24 cellular contexts compared by ENCODE assay signal in genomic region chr11:65981101-65981740, GRCh38. TPM values are rescaled to one million over a fixed set of nuclear protein-coding genes. Genes with fewer than 3 reads are reported as not detected.
DNase-seq lines count a peak whose midpoint lies in the region; ATAC-seq, FAIRE-seq and TF ChIP-seq lines count a peak whose summit lies in the region.
"Had no signal": no experiment of that assay in that cellular context is flagged by ENCODE, and none has a peak within 500 bp of the region (broad histone marks: within the 10 kb centered on the region; RNA-seq: fewer than 3 reads in every experiment).

No MANE protein-coding gene starts in this region.

- intact Hi-C loops in activated CD4-positive, alpha-beta T cell treated with anti-CD3 and anti-CD28 coated beads, Interleukin-2, amount 10 ng/mL, durations not matched to agents 24 days and 14 days (cut with micrococcal nuclease): no loop called here
- intact Hi-C loops in K562 (cut with micrococcal nuclease): loop anchor here (10.0 kb wide), 1 partner anchor 196 kb away; the partner anchor contains the start of genes AP5B1 and OVOL1
- intact Hi-C loops in sigmoid colon (cut with DNase I): loop anchor here (10.0 kb wide), 1 partner anchor 276 kb away; no protein-coding TSS in a partner anchor

- peak overlapping the region in 1 of 2 experiments; percentile 71; a peak in 2 of 4 replicates for H3K9ac ChIP-seq in K562 (ENCODE audit: insufficient read depth in 1 of 2, low read depth in 2 of 2, low read length in 2 of 2)

- no peaks in the 10 kb centered on the region for H3K79me2 ChIP-seq in K562 (ENCODE audit: control insufficient read depth, insufficient read depth, low read length)

- no peaks in the 10 kb centered on the region for H3K27me3 Mint-ChIP-seq in activated CD4-positive, alpha-beta T cell treated with anti-CD3 and anti-CD28 coated beads, Interleukin-2, amount 10 ng/mL, durations not matched to agents 24 days and 14 days
- H3K27me3 Mint-ChIP-seq: activated CD4-positive, alpha-beta T cell treated with anti-CD3 and anti-CD28 coated beads for 36 hours; activated naive CD8-positive, alpha-beta T cell treated with anti-CD3 and anti-CD28 coated beads, Interleukin-2, amount 50 U/mL, for 24 hours had no signal

- peaks cover 32% of the 10 kb centered on the region; the same call in 2 of the 3 replicates for H3K36me3 ChIP-seq in K562 (ENCODE audit: control insufficient read depth, insufficient read depth, low read length)
- H3K36me3 ChIP-seq in sigmoid colon: peaks cover 27 to 37% (median 29%) of the 10 kb centered on the region in 4 donors

- H4K20me1 ChIP-seq in K562 (replicated peaks; ENCODE audit: control insufficient read depth, insufficient read depth, low read length): no peaks in the 10 kb centered on the region

- H3K27me3 ChIP-seq in K562 (ENCODE audit: control insufficient read depth in 2 of 2, insufficient read depth in 2 of 2, low read length in 2 of 2) (no peaks in the 10 kb centered on the region), sigmoid colon (no peaks in the 10 kb centered on the region)
- H3K27me3 ChIP-seq: BE2C, body of pancreas had no signal

- in situ Hi-C loops in K562 (cut with MboI): no loop called here

- peaks cover 5% of the 10 kb centered on the region for H3K4me1 Mint-ChIP-seq in activated CD4-positive, alpha-beta T cell treated with anti-CD3 and anti-CD28 coated beads, Interleukin-2, amount 10 ng/mL, durations not matched to agents 24 days and 14 days
- H3K4me1 Mint-ChIP-seq: activated CD4-positive, alpha-beta T cell treated with anti-CD3 and anti-CD28 coated beads for 36 hours; activated naive CD8-positive, alpha-beta T cell treated with anti-CD3 and anti-CD28 coated beads, Interleukin-2, amount 50 U/mL, for 24 hours; endodermal cell had no signal

- WGBS in K562 (ENCODE audit: insufficient coverage, low coverage, missing lambda C conversion rate): 77% methylated on average over 9 of the region's 12 CpGs
- WGBS in sigmoid colon, 2 donors: 81 to 84% methylated on average over 12 of the region's 12 CpGs

- H3K4me2 ChIP-seq in K562 (ENCODE audit: insufficient read depth, low read length): no peak overlapping the region

- H3K9me3 ChIP-seq in K562 (replicated peaks; ENCODE audit: control insufficient read depth, insufficient read depth, low read depth, low read length) (no peaks in the 10 kb centered on the region), sigmoid colon (no peaks in the 10 kb centered on the region)
- H3K9me3 ChIP-seq: BE2C, body of pancreas had no signal

- CTCF ChIA-PET in K562 (lab: Yijun Ruan, JAX; ENCODE audit: low intra/inter-chr PET ratio): no interaction called here

- no peak overlapping the region for H3K4me3 Mint-ChIP-seq in activated CD4-positive, alpha-beta T cell treated with anti-CD3 and anti-CD28 coated beads, Interleukin-2, amount 10 ng/mL, durations not matched to agents 24 days and 14 days
- H3K4me3 Mint-ChIP-seq: activated CD4-positive, alpha-beta T cell treated with anti-CD3 and anti-CD28 coated beads for 36 hours; activated naive CD8-positive, alpha-beta T cell treated with anti-CD3 and anti-CD28 coated beads, Interleukin-2, amount 50 U/mL, for 24 hours; endodermal cell had no signal

- H3K36me3 Mint-ChIP-seq in activated CD4-positive, alpha-beta T cell treated with anti-CD3 and anti-CD28 coated beads, Interleukin-2, amount 10 ng/mL, durations not matched to agents 24 days and 14 days (ENCODE audit: low read depth): peaks cover 22% of the 10 kb centered on the region

- H3K4me3 ChIP-seq in K562 (no peak overlapping the region), sigmoid colon (no peak overlapping the region)
- H3K4me3 ChIP-seq: body of pancreas had no signal

- DNase-seq in activated CD4-positive, alpha-beta T cell treated with anti-CD3 and anti-CD28 coated beads, Interleukin-2, amount 10 ng/mL, durations not matched to agents 24 days and 14 days: no peak
- DNase-seq in activated CD4-positive, alpha-beta T cell treated with anti-CD3 and anti-CD28 coated beads for 1 hour: no peak
- DNase-seq in K562 (ENCODE audit: extremely low read depth in 1 of 4, low spot score in 3 of 4) (no peak), sigmoid colon (peak; percentile 47), AG20443 (ENCODE audit: low spot score) (no peak)
- DNase-seq: activated CD4-positive, alpha-beta T cell treated with anti-CD3 and anti-CD28 coated beads for 36 hours; activated CD8-positive, alpha-beta memory T cell treated with anti-CD3 and anti-CD28 coated beads, Interleukin-2, amount 50 U/mL, for 48 hours; activated naive CD8-positive, alpha-beta T cell treated with anti-CD3 and anti-CD28 coated beads, Interleukin-2, amount 50 U/mL, for 24 hours; BE2C; body of pancreas; endodermal cell; kidney glomerular epithelial cell; NCI-H1417; NCI-H2107; NCI-H510A; right cardiac atrium; SW 1271 had no signal

- TF ChIP-seq CTCF in K562 (IDR thresholded peaks at IDR 0.05 in 2 of 3, conservative IDR thresholded peaks at IDR 0.05 in 1 of 3; ENCODE audit: insufficient read depth in 2 of 3, low read depth in 1 of 3, low read length in 3 of 3): no peak
- no peak for TF ChIP-seq CTCF in sigmoid colon (IDR thresholded peaks at IDR 0.05)

- peaks cover 0 to 24% of the 10 kb centered on the region in 2 experiments; a peak in 2 of 5 replicates for H3K4me1 ChIP-seq in K562 (replicated peaks in 1 of 2; ENCODE audit: control insufficient read depth in 2 of 2, insufficient read depth in 2 of 2, low read length in 2 of 2)
- H3K4me1 ChIP-seq in sigmoid colon: no peaks in the 10 kb centered on the region
- H3K4me1 ChIP-seq: BE2C, body of pancreas had no signal

- H3K27ac Mint-ChIP-seq in activated CD4-positive, alpha-beta T cell treated with anti-CD3 and anti-CD28 coated beads, Interleukin-2, amount 10 ng/mL, durations not matched to agents 24 days and 14 days: peak overlapping the region; percentile 6
- H3K27ac Mint-ChIP-seq: activated CD4-positive, alpha-beta T cell treated with anti-CD3 and anti-CD28 coated beads for 36 hours; activated naive CD8-positive, alpha-beta T cell treated with anti-CD3 and anti-CD28 coated beads, Interleukin-2, amount 50 U/mL, for 24 hours; endodermal cell had no signal

- BruUV-seq in K562 (replicated peaks; lab: Mats Ljungman, UMichigan): no TSS peak

- H3K9me3 Mint-ChIP-seq in activated CD4-positive, alpha-beta T cell treated with anti-CD3 and anti-CD28 coated beads, Interleukin-2, amount 10 ng/mL, durations not matched to agents 24 days and 14 days: no peaks in the 10 kb centered on the region
- H3K9me3 Mint-ChIP-seq: activated naive CD8-positive, alpha-beta T cell treated with anti-CD3 and anti-CD28 coated beads, Interleukin-2, amount 50 U/mL, for 24 hours; endodermal cell had no signal

- no peak overlapping the region for H3K27ac ChIP-seq in K562 (ENCODE audit: extremely low read depth, low read depth, low read length)
- H3K27ac ChIP-seq in sigmoid colon: no peak overlapping the region
- H3K27ac ChIP-seq: 22Rv1 had no signal

- POLR2A ChIA-PET in K562 (lab: Yijun Ruan, JAX): interaction anchor here (0.5 to 1.5 kb wide), 5 partner anchors 87 to 204 kb away, joined by 3 to 5 read pairs (median 3); partner anchors contain the start of genes CCDC85B and FIBP

- no peak for FAIRE-seq in K562 (lab: Jason Lieb, UNC)
- FAIRE-seq: colon had no signal

- TF ChIP-seq POLR2A in K562 (conservative IDR thresholded peaks at IDR 0.05) (no peak), sigmoid colon (IDR thresholded peaks at IDR 0.05) (no peak)

- ATAC-seq in K562 (no peak), GM21423 (IDR thresholded peaks at IDR 0.05; ENCODE audit: unreplicated experiment) (no peak)
- ATAC-seq: activated CD4-positive, alpha-beta T cell treated with anti-CD3 and anti-CD28 coated beads for 36 hours; body of pancreas had no signal

- H2AFZ ChIP-seq in K562 (ENCODE audit: low read depth, low read length): no peak overlapping the region

- H3K9me1 ChIP-seq in K562 (ENCODE audit: control insufficient read depth, insufficient read depth, low read length): no peaks in the 10 kb centered on the region

- no peak for TF ChIP-seq RAD21 in K562 (CRISPR knock-in tag; conservative IDR thresholded peaks at IDR 0.05 in 1 of 2, IDR thresholded peaks at IDR 0.05 in 1 of 2)

- no peak for TF ChIP-seq EP300 in K562 (IDR thresholded peaks at IDR 0.05; ENCODE audit: low read length)
- TF ChIP-seq EP300 in sigmoid colon (IDR thresholded peaks at IDR 0.05): no peak

RNA-seq across cellular contexts. Expression of gene SART1, which starts 19.7 kb away (rescaled TPM):
- 99.1 and 104 TPM in 2 replicates for total RNA-seq in activated CD4-positive, alpha-beta T cell treated with anti-CD3 and anti-CD28 coated beads, Interleukin-2, amount 10 ng/mL, durations not matched to agents 24 days and 14 days
- 29.6 and 50.6 TPM in 2 replicates for total RNA-seq in K562 (2011; cell fraction: chromatin; rRNA removed; ENCODE audit: low replicate concordance)
- 27.0 and 28.2 TPM in 2 replicates for total RNA-seq in K562 (2011; cell fraction: nucleolus; rRNA removed)
- total RNA-seq in K562 (2011; cell fraction: nucleoplasm; rRNA removed): 29.2 and 31.1 TPM in 2 replicates
- total RNA-seq in K562 (2014; rRNA removed) (84.1 and 124 TPM in 2 replicates), K562 (2014; rRNA removed; fragmentation: Illumina TruSeq; extraction: Trizol) (11.4 and 17.0 TPM in 2 replicates), K562 (2015; rRNA removed; fragmentation: Illumina TruSeq; extraction: Trizol) (31.7 and 32.0 TPM in 2 replicates), K562 (2021) (47.1 and 54.9 TPM in 2 replicates), sigmoid colon (10 to 100 TPM; 33.8 to 38.8 (median 37.0) TPM)
- polyA plus RNA-seq in K562 (2011; rRNA removed) (8.4 and 13.6 TPM in 2 replicates), K562 (2014; fragmentation: Illumina TruSeq; extraction: Trizol) (31.7 and 45.0 TPM in 2 replicates), K562 (2014; fragmentation: Nextera tagmentation; extraction: Ambion mirVana) (1 to 10 TPM; 4.8 to 7.2 TPM), K562 (2014; rRNA removed) (50.5 and 57.6 TPM in 2 replicates), sigmoid colon (10 to 100 TPM; 22.2 to 50.0 (median 26.4) TPM)
- polyA plus RNA-seq in K562 (2011; cell fraction: cytosol; rRNA removed): 9.7 and 11.8 TPM in 2 replicates
- 26.3 and 43.0 TPM in 2 replicates for polyA plus RNA-seq in K562 (2011; cell fraction: nucleus; rRNA removed)
- 46.2 and 56.2 TPM in 2 replicates for polyA plus RNA-seq in K562 (2012)
- polyA minus RNA-seq in K562 (2011; rRNA and poly(A)+ RNA removed): 6.3 and 8.6 TPM in 2 replicates
- 20.6 and 24.6 TPM in 2 replicates for polyA minus RNA-seq in K562 (2011; cell fraction: cytosol; rRNA and poly(A)+ RNA removed)
- polyA minus RNA-seq in K562 (2011; cell fraction: nucleus; rRNA and poly(A)+ RNA removed): 7.9 and 14.9 TPM in 2 replicates

RNA-seq across cellular contexts. Expression of gene EIF1AD, which starts 20.7 kb away (rescaled TPM):
- total RNA-seq in activated CD4-positive, alpha-beta T cell treated with anti-CD3 and anti-CD28 coated beads, Interleukin-2, amount 10 ng/mL, durations not matched to agents 24 days and 14 days: 64.9 and 75.9 TPM in 2 replicates
- total RNA-seq in K562 (2011; cell fraction: chromatin; rRNA removed; ENCODE audit: low replicate concordance): 89.4 and 137 TPM in 2 replicates
- 61.6 and 76.4 TPM in 2 replicates for total RNA-seq in K562 (2011; cell fraction: nucleolus; rRNA removed)
- total RNA-seq in K562 (2011; cell fraction: nucleoplasm; rRNA removed): 76.9 and 106 TPM in 2 replicates
- total RNA-seq in K562 (2014; rRNA removed) (58.7 and 63.5 TPM in 2 replicates), K562 (2014; rRNA removed; fragmentation: Illumina TruSeq; extraction: Trizol) (52.0 and 55.7 TPM in 2 replicates), K562 (2015; rRNA removed; fragmentation: Illumina TruSeq; extraction: Trizol) (54.6 and 57.2 TPM in 2 replicates), K562 (2021) (63.5 and 67.3 TPM in 2 replicates), sigmoid colon (10 to 100 TPM; 19.4 to 23.9 (median 21.1) TPM)
- polyA plus RNA-seq in K562 (2011; rRNA removed) (58.7 TPM in 2 replicates), K562 (2014; fragmentation: Illumina TruSeq; extraction: Trizol) (66.5 and 68.6 TPM in 2 replicates), K562 (2014; fragmentation: Nextera tagmentation; extraction: Ambion mirVana) (10 to 100 TPM; 66.9 to 98.8 TPM), K562 (2014; rRNA removed) (50.1 and 50.9 TPM in 2 replicates), sigmoid colon (10 to 100 TPM; 13.8 to 26.0 (median 14.3) TPM)
- 56.6 and 67.7 TPM in 2 replicates for polyA plus RNA-seq in K562 (2011; cell fraction: cytosol; rRNA removed)
- polyA plus RNA-seq in K562 (2011; cell fraction: nucleus; rRNA removed): 46.7 and 60.3 TPM in 2 replicates
- polyA plus RNA-seq in K562 (2012): 28.4 and 45.6 TPM in 2 replicates
- 99.4 and 103 TPM in 2 replicates for polyA minus RNA-seq in K562 (2011; rRNA and poly(A)+ RNA removed)
- polyA minus RNA-seq in K562 (2011; cell fraction: cytosol; rRNA and poly(A)+ RNA removed): 45.2 and 46.6 TPM in 2 replicates
- polyA minus RNA-seq in K562 (2011; cell fraction: nucleus; rRNA and poly(A)+ RNA removed): 27.7 and 37.1 TPM in 2 replicates

RNA-seq across cellular contexts. Expression of gene BANF1, which starts 21.1 kb away (rescaled TPM):
- total RNA-seq in activated CD4-positive, alpha-beta T cell treated with anti-CD3 and anti-CD28 coated beads, Interleukin-2, amount 10 ng/mL, durations not matched to agents 24 days and 14 days: 291 and 298 TPM in 2 replicates
- total RNA-seq in K562 (2011; cell fraction: chromatin; rRNA removed; ENCODE audit: low replicate concordance): 25.3 and 48.9 TPM in 2 replicates
- total RNA-seq in K562 (2011; cell fraction: nucleolus; rRNA removed): 39.3 and 51.5 TPM in 2 replicates
- 50.8 and 78.0 TPM in 2 replicates for total RNA-seq in K562 (2011; cell fraction: nucleoplasm; rRNA removed)
- total RNA-seq in K562 (2014; rRNA removed) (108 and 137 TPM in 2 replicates), K562 (2014; rRNA removed; fragmentation: Illumina TruSeq; extraction: Trizol) (123 and 126 TPM in 2 replicates), K562 (2015; rRNA removed; fragmentation: Illumina TruSeq; extraction: Trizol) (117 and 123 TPM in 2 replicates), K562 (2021) (285 and 295 TPM in 2 replicates), sigmoid colon (10 to 100 TPM; 40.4 to 76.4 (median 50.5) TPM)
- polyA plus RNA-seq in K562 (2011; rRNA removed) (160 and 218 TPM in 2 replicates), K562 (2014; fragmentation: Illumina TruSeq; extraction: Trizol) (413 and 508 TPM in 2 replicates), K562 (2014; fragmentation: Nextera tagmentation; extraction: Ambion mirVana) (100 to 1,000 TPM; 631 to 651 TPM), K562 (2014; rRNA removed) (226 and 263 TPM in 2 replicates), sigmoid colon (100 to 1,000 TPM; 113 to 150 (median 130) TPM)
- 292 and 374 TPM in 2 replicates for polyA plus RNA-seq in K562 (2011; cell fraction: cytosol; rRNA removed)
- polyA plus RNA-seq in K562 (2011; cell fraction: nucleus; rRNA removed): 107 and 151 TPM in 2 replicates
- polyA plus RNA-seq in K562 (2012): 188 and 324 TPM in 2 replicates
- 92.4 and 96.0 TPM in 2 replicates for polyA minus RNA-seq in K562 (2011; rRNA and poly(A)+ RNA removed)
- polyA minus RNA-seq in K562 (2011; cell fraction: cytosol; rRNA and poly(A)+ RNA removed): 40.0 and 64.2 TPM in 2 replicates
- 18.3 and 29.5 TPM in 2 replicates for polyA minus RNA-seq in K562 (2011; cell fraction: nucleus; rRNA and poly(A)+ RNA removed)

RNA-seq across cellular contexts. Expression of gene CST6, which starts 30.6 kb away (rescaled TPM):
- 0.45 and 1.5 TPM in 2 replicates for total RNA-seq in activated CD4-positive, alpha-beta T cell treated with anti-CD3 and anti-CD28 coated beads, Interleukin-2, amount 10 ng/mL, durations not matched to agents 24 days and 14 days
- total RNA-seq in K562 (2011; cell fraction: chromatin; rRNA removed; ENCODE audit: low replicate concordance): not detected in 2 replicates
- not detected in 2 replicates for total RNA-seq in K562 (2011; cell fraction: nucleolus; rRNA removed)
- total RNA-seq in K562 (2011; cell fraction: nucleoplasm; rRNA removed): not detected in 2 replicates
- total RNA-seq in K562 (2014; rRNA removed) (not detected in 2 replicates), K562 (2014; rRNA removed; fragmentation: Illumina TruSeq; extraction: Trizol) (not detected in 2 replicates), K562 (2015; rRNA removed; fragmentation: Illumina TruSeq; extraction: Trizol) (not detected in 2 replicates), K562 (2021) (not detected in 2 replicates), sigmoid colon (not detected)
- polyA plus RNA-seq in K562 (2011; rRNA removed) (not detected in 2 replicates), K562 (2014; fragmentation: Illumina TruSeq; extraction: Trizol) (not detected in 2 replicates), K562 (2014; fragmentation: Nextera tagmentation; extraction: Ambion mirVana) (not detected), K562 (2014; rRNA removed) (not detected in 2 replicates), sigmoid colon (1 to 10 TPM in 1 of 3 donors, under 1 TPM in 1, not detected in 1; 0.10 to 1.2 TPM)
- polyA plus RNA-seq in K562 (2011; cell fraction: cytosol; rRNA removed): not detected in 2 replicates
- polyA plus RNA-seq in K562 (2011; cell fraction: nucleus; rRNA removed): not detected in 2 replicates
- not detected in 2 replicates for polyA plus RNA-seq in K562 (2012)
- polyA minus RNA-seq in K562 (2011; rRNA and poly(A)+ RNA removed): not detected in 2 replicates
- polyA minus RNA-seq in K562 (2011; cell fraction: cytosol; rRNA and poly(A)+ RNA removed): not detected in 2 replicates
- not detected in 2 replicates for polyA minus RNA-seq in K562 (2011; cell fraction: nucleus; rRNA and poly(A)+ RNA removed)
- total RNA-seq: activated CD4-positive, alpha-beta T cell treated with anti-CD3 and anti-CD28 coated beads for 36 hours; body of pancreas had no signal

RNA-seq across cellular contexts. Expression of gene TSGA10IP, which starts 35.9 kb away (rescaled TPM):
- not detected in 2 replicates for total RNA-seq in activated CD4-positive, alpha-beta T cell treated with anti-CD3 and anti-CD28 coated beads, Interleukin-2, amount 10 ng/mL, durations not matched to agents 24 days and 14 days
- not detected in 2 replicates for total RNA-seq in K562 (2011; cell fraction: chromatin; rRNA removed; ENCODE audit: low replicate concordance)
- not detected in 2 replicates for total RNA-seq in K562 (2011; cell fraction: nucleolus; rRNA removed)
- total RNA-seq in K562 (2011; cell fraction: nucleoplasm; rRNA removed): not detected in 2 replicates
- not detected in 2 replicates for total RNA-seq in K562 (2014; rRNA removed)
- not detected in 2 replicates for total RNA-seq in K562 (2014; rRNA removed; fragmentation: Illumina TruSeq; extraction: Trizol)
- total RNA-seq in K562 (2015; rRNA removed; fragmentation: Illumina TruSeq; extraction: Trizol): not detected in 2 replicates
- not detected in 2 replicates for total RNA-seq in K562 (2021)
- polyA plus RNA-seq in K562 (2011; rRNA removed): not detected in 2 replicates
- polyA plus RNA-seq in K562 (2011; cell fraction: cytosol; rRNA removed): not detected in 2 replicates
- polyA plus RNA-seq in K562 (2011; cell fraction: nucleus; rRNA removed): not detected in 2 replicates
- polyA plus RNA-seq in K562 (2012): not detected in 2 replicates
- not detected in 2 replicates for polyA plus RNA-seq in K562 (2014; fragmentation: Illumina TruSeq; extraction: Trizol)
- not detected for polyA plus RNA-seq in K562 (2014; fragmentation: Nextera tagmentation; extraction: Ambion mirVana)
- polyA plus RNA-seq in K562 (2014; rRNA removed): not detected in 2 replicates
- not detected in 2 replicates for polyA minus RNA-seq in K562 (2011; rRNA and poly(A)+ RNA removed)
- not detected in 2 replicates for polyA minus RNA-seq in K562 (2011; cell fraction: cytosol; rRNA and poly(A)+ RNA removed)
- polyA minus RNA-seq in K562 (2011; cell fraction: nucleus; rRNA and poly(A)+ RNA removed): not detected in 2 replicates
- under 1 TPM in 1 of 4 donors, not detected in 3; 0.49 TPM for total RNA-seq in sigmoid colon
- polyA plus RNA-seq in sigmoid colon: not detected
- total RNA-seq: activated CD4-positive, alpha-beta T cell treated with anti-CD3 and anti-CD28 coated beads for 36 hours; body of pancreas; glomerular endothelial cell; right cardiac atrium; RPMI7951; urinary bladder had no signal
- polyA plus RNA-seq: fibroblast of lung, right cardiac atrium had no signal
